8 cellular contexts compared by ENCODE assay signal in the genomic region with DNA sequence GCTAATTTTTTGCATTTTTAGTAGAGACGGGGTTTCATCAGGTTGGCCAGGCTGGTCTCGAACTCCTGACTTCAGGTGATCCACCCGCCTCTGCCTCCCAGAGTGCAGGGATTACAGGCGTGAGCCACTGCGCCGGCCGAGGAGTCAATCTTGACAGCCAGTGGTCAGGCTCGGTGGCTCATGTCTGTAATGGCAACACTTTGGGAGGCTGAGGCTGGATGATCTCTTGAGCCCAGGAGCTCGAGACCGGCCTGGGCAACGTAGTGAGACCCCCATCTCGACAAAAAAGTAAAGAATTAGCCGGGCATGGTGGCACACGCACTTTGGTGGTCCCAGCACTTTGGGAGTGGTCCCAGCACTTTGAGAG. TPM values are rescaled to one million over a fixed set of nuclear protein-coding genes. Genes with fewer than 3 reads are reported as not detected.
DNase-seq lines count a peak whose midpoint lies in the region; ATAC-seq, FAIRE-seq and TF ChIP-seq lines count a peak whose summit lies in the region.

No MANE protein-coding gene starts in this region.

- no peaks in the 10 kb centered on the region for H3F3A ChIP-seq in DOHH2 (ENCODE audit: control insufficient read depth, insufficient read depth)

- TF ChIP-seq CTCF in DOHH2 (IDR thresholded peaks at IDR 0.05; ENCODE audit: low read depth, low read length, poor library complexity, severe bottlenecking) (no peak), pancreas (IDR thresholded peaks at IDR 0.05) (no peak)

- peaks cover 8% of the 10 kb centered on the region for H4K20me1 ChIP-seq in DOHH2 (ENCODE audit: control insufficient read depth, insufficient read depth, low read depth, low read length)

- H3K4me1 ChIP-seq in DOHH2 (ENCODE audit: control insufficient read depth, low read length) (peaks cover 22% of the 10 kb centered on the region), SJCRH30 (peaks cover 51% of the 10 kb centered on the region), esophagus (ENCODE audit: control insufficient read depth in 2 of 2, insufficient read depth in 2 of 2, low read length in 1 of 2) (peaks cover 2 to 12% of the 10 kb centered on the region in 2 donors), pancreas (peaks cover 6 to 26% (median 16%) of the 10 kb centered on the region in 3 donors)

- DNase-seq in SJCRH30 (no peak), pancreas (no peak), DMS79 treated with DMSO at 0.1 percent for 48 hours (lab: John Stamatoyannopoulos, UW) (no peak), hypothalamus (lab: John Stamatoyannopoulos, UW) (no peak)

- H3K4me3 ChIP-seq in DOHH2 (ENCODE audit: low read length) (peak overlapping the region; percentile 99), SJCRH30 (peak overlapping the region; percentile 91), esophagus (ENCODE audit: low read depth in 1 of 2, low read length in 2 of 2) (peak overlapping the region; percentile 85 to 93), pancreas (peak overlapping the region; percentile 79 to 100 (median 85))

- H3K27me3 ChIP-seq in DOHH2 (ENCODE audit: control insufficient read depth, low read length): peaks cover 23% of the 10 kb centered on the region
- no peaks in the 10 kb centered on the region for H3K27me3 ChIP-seq in SJCRH30
- no peaks in the 10 kb centered on the region for H3K27me3 ChIP-seq in esophagus (ENCODE audit: control insufficient read depth in 1 of 2, insufficient read depth in 2 of 2, low read length in 2 of 2)
- H3K27me3 ChIP-seq in pancreas: no peaks in the 10 kb centered on the region

- peaks cover 41% of the 10 kb centered on the region for H3K79me2 ChIP-seq in DOHH2 (ENCODE audit: control insufficient read depth, low read length)

- H3K4me2 ChIP-seq in DOHH2 (ENCODE audit: low read length): peak overlapping the region; percentile 83

- no peak for FAIRE-seq in pancreas (lab: Jason Lieb, UNC)

- H3K36me3 ChIP-seq in DOHH2 (ENCODE audit: control insufficient read depth, low read length) (peaks cover 16% of the 10 kb centered on the region), SJCRH30 (no peaks in the 10 kb centered on the region; the same call in 1 of the 2 replicates), esophagus (ENCODE audit: control insufficient read depth in 2 of 2, insufficient read depth in 2 of 2, low read length in 1 of 2) (no peaks in the 10 kb centered on the region), pancreas (no peaks in the 10 kb centered on the region)

- 32 to 42% methylated on average over 14 of the region's 14 CpGs for WGBS in esophagus, 2 donors
- WGBS in pancreas, 2 donors: 34 to 38% methylated on average over 14 of the region's 14 CpGs

- intact Hi-C loops in pancreas (cut with DNase I): no loop called here

- H3K27ac ChIP-seq in DOHH2 (ENCODE audit: low read depth, low read length): no peak overlapping the region
- H3K27ac ChIP-seq in SJCRH30: peak overlapping the region; percentile 95
- peak overlapping the region in 1 of 2 donors; percentile 84 for H3K27ac ChIP-seq in esophagus (ENCODE audit: low read depth in 2 of 2, low read length in 1 of 2)
- peak overlapping the region; percentile 54 to 81 (median 75) for H3K27ac ChIP-seq in pancreas

- no peaks in the 10 kb centered on the region for H3K9me3 ChIP-seq in DOHH2 (ENCODE audit: control insufficient read depth, insufficient read depth, low read length)
- H3K9me3 ChIP-seq in SJCRH30 (replicated peaks): no peaks in the 10 kb centered on the region
- no peaks in the 10 kb centered on the region for H3K9me3 ChIP-seq in esophagus (ENCODE audit: control insufficient read depth in 2 of 2, insufficient read depth in 1 of 2, low read depth in 1 of 2, low read length in 1 of 2)
- no peaks in the 10 kb centered on the region for H3K9me3 ChIP-seq in pancreas

- ATAC-seq in pancreas (peak in 3 of 4 donors; percentile 3 to 9 (median 3)), GM18858 (IDR thresholded peaks at IDR 0.05; ENCODE audit: unreplicated experiment) (no peak), HG03097 (IDR thresholded peaks at IDR 0.05; ENCODE audit: low FRiP score, unreplicated experiment) (no peak)

- H3K9me2 ChIP-seq in DOHH2 (replicated peaks; ENCODE audit: control insufficient read depth, low read length): no peaks in the 10 kb centered on the region

RNA-seq across cellular contexts. Expression of a gene that starts 0.6 kb away (rescaled TPM):
- total RNA-seq in SJCRH30 (2014; rRNA removed; shearing (Covaris generic)): 59.8 and 66.2 TPM in 2 replicates
- polyA plus RNA-seq in esophagus: 10 to 100 TPM; 13.9 to 14.2 TPM
- 10 to 100 TPM; 11.2 to 21.9 (median 13.4) TPM for total RNA-seq in pancreas
- polyA plus RNA-seq in pancreas: 10 to 100 TPM; 17.2 to 22.7 TPM

RNA-seq across cellular contexts. Expression of a gene that starts 18.0 kb away (rescaled TPM):
- 27.5 and 28.9 TPM in 2 replicates for total RNA-seq in SJCRH30 (2014; rRNA removed; shearing (Covaris generic))
- polyA plus RNA-seq in esophagus: 10 to 100 TPM in 1 of 2 donors, 1 to 10 TPM in 1; 6.6 to 20.1 TPM
- 10 to 100 TPM in 4 of 6 donors, 1 to 10 TPM in 2; 5.7 to 32.6 (median 18.0) TPM for total RNA-seq in pancreas
- 10 to 100 TPM; 28.5 to 53.3 TPM for polyA plus RNA-seq in pancreas

Comparison
In these comparisons a context has a peak if more than half of its experiments do, and no peak if none do; other contexts are left out.
1. ATAC-seq: peak in pancreas (3 of 4); none in GM18858 (single experiment) and HG03097 (single experiment).
2. Peak in every context shown above with its lines, with median percentiles within 50 percentile points of each other: H3K4me3 ChIP-seq.